ENCODE assay signal across 24 cellular contexts in genomic region chr4:52883183-52883621, GRCh38. TPM values are rescaled to one million over a fixed set of nuclear protein-coding genes. Genes with fewer than 3 reads are reported as not detected.
DNase-seq lines count a peak whose midpoint lies in the region; ATAC-seq, FAIRE-seq and TF ChIP-seq lines count a peak whose summit lies in the region.
"Had no signal": no experiment of that assay in that cellular context is flagged by ENCODE, and none has a peak within 500 bp of the region (broad histone marks: within the 10 kb centered on the region; RNA-seq: fewer than 3 reads in every experiment).

No MANE protein-coding gene starts in this region.

- peak overlapping the region; percentile 49 for H4K91ac ChIP-seq in H1 (replicated peaks; ENCODE audit: insufficient read length, low read length)

- H3K4me1 ChIP-seq in HUES48 (ENCODE audit: control insufficient read depth, insufficient read depth, low read length) (peaks cover 15% of the 10 kb centered on the region; the same call in 1 of the 2 replicates), H1 (replicated peaks in 1 of 4; ENCODE audit: control insufficient read depth in 3 of 4, insufficient read depth in 4 of 4, low read length in 3 of 4) (peaks cover 3 to 17% (median 9%) of the 10 kb centered on the region in 4 experiments; a peak in 5 of 7 replicates)

- TF ChIP-seq RAD21 in H1 (IDR thresholded peaks at IDR 0.05 in 1 of 2, conservative IDR thresholded peaks at IDR 0.05 in 1 of 2; ENCODE audit: low read depth in 2 of 2, low read length in 2 of 2) = no peak

- H3K79me2 ChIP-seq in H1 (ENCODE audit: control insufficient read depth in 1 of 2, insufficient read depth in 2 of 2, low read length in 2 of 2) = no peaks in the 10 kb centered on the region

- 0 out of 2 replicates have a peak overlapping the region, but pooled peaks have one; percentile 3 for H2AFZ ChIP-seq in H1 (ENCODE audit: low read length)

- 47% methylated on average over 4 of the region's 4 CpGs; no CpG with 5 or more reads in 1 of the 2 experiments for WGBS in H1 (ENCODE audit: extremely low coverage in 1 of 2, insufficient coverage in 1 of 2, insufficient read length in 1 of 2, insufficient replicate concordance in 2 of 2, low coverage in 1 of 2, low lambda C conversion rate in 2 of 2, missing lambda C conversion rate in 1 of 2), 2 experiments

- H2BK15ac ChIP-seq in H1 (ENCODE audit: low read length) = no peak overlapping the region

- H3K27ac ChIP-seq in HUES48 (ENCODE audit: low read depth, low read length) (peak overlapping the region; percentile 82), H1 (ENCODE audit: low read depth, low read length) (no peak overlapping the region)
- H3K27ac ChIP-seq: C4-2B, ovary had no signal

- DNase-seq in H1 (ENCODE audit: low read depth in 1 of 2, low spot score in 2 of 2) = no peak
- DNase-seq in left kidney (ENCODE audit: low read depth, low spot score) = peak; percentile 67
- DNase-seq in retinal pigment epithelial cell (ENCODE audit: low read depth) = peak; percentile 95
- DNase-seq in occipital lobe (lab: John Stamatoyannopoulos, UW) = no peak
- DNase-seq in stimulated activated CD4-positive, alpha-beta T cell treated with anti-CD3 and anti-CD28 coated beads, Interleukin-4, amount 100 ng/mL, for 4 hours = no peak
- DNase-seq: activated B cell treated with CpG ODN at 0.5 μM for 24 hours; activated CD4-positive, alpha-beta T cell treated with anti-CD3 and anti-CD28 coated beads, Interleukin-2, amount 50 U/mL, for 4 hours; activated naive CD4-positive, alpha-beta T cell; activated T-cell treated with anti-CD3 and anti-CD28 coated beads, Interleukin-2, amount 50 U/mL, for 72 hours; DND-41; HFFc6; naive B cell; NCI-H2171 treated with DMSO at 0.1 percent for 48 hours; NCI-H524 treated with DMSO at 0.1 percent for 48 hours; ovary; right cardiac atrium; stimulated activated CD4-positive, alpha-beta T cell treated with anti-CD3 and anti-CD28 coated beads, Interleukin-2, amount 100 ng/mL, for 48 hours; T1000 had no signal

- H2BK20ac ChIP-seq in H1 (ENCODE audit: low read length) = peak overlapping the region; percentile 88; the same call in 1 of the 2 replicates

- H3K36me3 ChIP-seq in HUES48 (ENCODE audit: control insufficient read depth, insufficient read depth, low read length) (no peaks in the 10 kb centered on the region), H1 (ENCODE audit: control insufficient read depth in 2 of 4, insufficient read depth in 4 of 4, low read length in 3 of 4) (no peaks in the 10 kb centered on the region)
- H3K36me3 ChIP-seq: ovary had no signal

- peak; percentile 62 for FAIRE-seq in H1 (lab: Jason Lieb, UNC)
- FAIRE-seq: GM18507 had no signal

- H3K14ac ChIP-seq in H1 (ENCODE audit: insufficient read length) = no peak overlapping the region

- H2BK12ac ChIP-seq in H1 (ENCODE audit: low read depth, low read length) = peak overlapping the region; percentile 90; the same call in 1 of the 2 replicates

- no peak overlapping the region for H2AK5ac ChIP-seq in H1 (ENCODE audit: low read depth, low read length)

- no peak overlapping the region for H3K56ac ChIP-seq in H1 (replicated peaks; ENCODE audit: insufficient read length, low read depth, low read length)

- H3K18ac ChIP-seq in H1 (ENCODE audit: extremely low read depth, low read length) = peak overlapping the region; percentile 34; the same call in 1 of the 2 replicates

- TF ChIP-seq CTCF in H1 (IDR thresholded peaks at IDR 0.05; ENCODE audit: control extremely low read depth in 1 of 3, insufficient read depth in 1 of 3, low read depth in 1 of 3, low read length in 3 of 3) = no peak
- no peak for TF ChIP-seq CTCF in retinal pigment epithelial cell (conservative IDR thresholded peaks at IDR 0.05; ENCODE audit: low read depth, low read length)

- H3K9ac ChIP-seq in HUES48 (ENCODE audit: low read depth, low read length) (no peak overlapping the region), H1 (replicated peaks in 1 of 4; ENCODE audit: extremely low read depth in 1 of 4, low read depth in 3 of 4, low read length in 3 of 4) (no peak overlapping the region; a peak in 2 of 7 replicates)

- no peak for TF ChIP-seq POLR2A in H1 (IDR thresholded peaks at IDR 0.05; ENCODE audit: control extremely low read depth in 1 of 2, low read depth in 2 of 2, low read length in 2 of 2)

- H2BK120ac ChIP-seq in H1 (replicated peaks; ENCODE audit: low read depth, low read length) = no peak overlapping the region

- H3K4me2 ChIP-seq in H1 (ENCODE audit: insufficient read depth in 1 of 2, low read depth in 2 of 2, low read length in 2 of 2) = peak overlapping the region in 1 of 2 experiments; percentile 38; a peak in 2 of 4 replicates

- no peaks in the 10 kb centered on the region for H3K79me1 ChIP-seq in H1 (ENCODE audit: low read depth, low read length)

- H3K4me3 ChIP-seq in HUES48 (ENCODE audit: low read depth, low read length) (no peak overlapping the region), H1 (ENCODE audit: extremely low read depth in 1 of 4, insufficient read depth in 2 of 4, low read depth in 3 of 4, low read length in 4 of 4) (no peak overlapping the region), retinal pigment epithelial cell (ENCODE audit: low read length) (no peak overlapping the region)
- H3K4me3 ChIP-seq: ovary had no signal

- no peak for ATAC-seq in HG02970 (IDR thresholded peaks at IDR 0.05; ENCODE audit: low FRiP score, unreplicated experiment)
- ATAC-seq: activated T-cell treated with anti-CD3 and anti-CD28 coated beads, Interleukin-2, amount 50 U/mL, for 72 hours; left lobe of liver; right cardiac atrium; stimulated activated effector memory CD8-positive, alpha-beta T cell treated with anti-CD3 and anti-CD28 coated beads, Interleukin-12 subunit alpha, Interleukin-12 subunit beta, amount 100 ng/mL, for 72 hours had no signal

- H3K4ac ChIP-seq in H1 (replicated peaks; ENCODE audit: insufficient read length, low read depth, low read length) = no peak overlapping the region

- CTCF ChIA-PET in H1 (lab: Charles Lee; ENCODE audit: partially characterized antibody) = interaction anchor here (0.6 to 6.0 kb wide), 11 partner anchors 7 to 465 kb away, joined by 3 to 24 read pairs (median 4); no protein-coding TSS in a partner anchor

- TF ChIP-seq EP300 in H1 (IDR thresholded peaks at IDR 0.05; ENCODE audit: borderline replicate concordance in 1 of 2, low read depth in 2 of 2, low read length in 2 of 2) = no peak

- no peaks in the 10 kb centered on the region for H4K20me1 ChIP-seq in H1 (replicated peaks in 1 of 2; ENCODE audit: control insufficient read depth in 1 of 2, insufficient read depth in 2 of 2, low read length in 2 of 2)

- H4K5ac ChIP-seq in H1 (ENCODE audit: insufficient read length, low read depth, low read length) = no peak overlapping the region

- 0 out of 2 replicates have a peak overlapping the region, but pooled peaks have one; percentile 54 for H2BK5ac ChIP-seq in H1 (ENCODE audit: low read depth, low read length)

- H3K27me3 ChIP-seq in HUES48 (ENCODE audit: control insufficient read depth, insufficient read depth, low read length) = no peaks in the 10 kb centered on the region
- no peaks in the 10 kb centered on the region for H3K27me3 ChIP-seq in H1 (replicated peaks in 1 of 4; ENCODE audit: control insufficient read depth in 3 of 4, extremely low read depth in 1 of 4, insufficient read depth in 3 of 4, low read length in 3 of 4)
- H3K27me3 ChIP-seq: ovary had no signal

- no peaks in the 10 kb centered on the region for H3K23me2 ChIP-seq in H1 (ENCODE audit: low read depth, low read length)

- H4K8ac ChIP-seq in H1 (ENCODE audit: extremely low read depth, insufficient read depth, low read length) = no peak overlapping the region

- H3K23ac ChIP-seq in H1 (ENCODE audit: insufficient read length) = no peak overlapping the region

- H3K9me3 ChIP-seq in HUES48 (ENCODE audit: control insufficient read depth, insufficient read depth, low read length) = peaks cover 13% of the 10 kb centered on the region
- H3K9me3 ChIP-seq in H1 (ENCODE audit: insufficient read depth in 2 of 2, low read depth in 1 of 2, low read length in 1 of 2) = no peaks in the 10 kb centered on the region

- POLR2A ChIA-PET in H1 (lab: Charles Lee; ENCODE audit: partially characterized antibody) = interaction anchor here (0.7 to 3.4 kb wide), 13 partner anchors 8 to 295 kb away, joined by 3 to 14 read pairs (median 3); no protein-coding TSS in a partner anchor

TF ChIP-seq in H1, 55 proteins besides CTCF, POLR2A, EP300 and RAD21 (continues in another document):
- peak; percentile 32; the same call in 1 of the 2 replicates for TF ChIP-seq JUND (IDR thresholded peaks at IDR 0.05; ENCODE audit: low read length)
- TF ChIP-seq SIN3A (conservative IDR thresholded peaks at IDR 0.05 in 1 of 2, IDR thresholded peaks at IDR 0.05 in 1 of 2; ENCODE audit: low read depth in 1 of 2, low read length in 2 of 2) = peak in 1 of 2 experiments; percentile 84; a peak in 1 of 4 replicates
- peak; percentile 32; the same call in 1 of the 2 replicates for TF ChIP-seq TEAD4 (IDR thresholded peaks at IDR 0.05; ENCODE audit: low read depth, low read length)
- no peak for TF ChIP-seq BACH1 (IDR thresholded peaks at IDR 0.05; ENCODE audit: low read length)
- no peak for TF ChIP-seq RBBP5 (IDR thresholded peaks at IDR 0.05; ENCODE audit: borderline replicate concordance, low read depth, low read length)

RNA-seq across cellular contexts. Expression of gene RASL11B, which starts 21.1 kb away (rescaled TPM):
- 71.4 and 75.5 TPM in 2 replicates for total RNA-seq in H1 (2021; fragmentation: NEBNext Ultra II Directional; extraction: Animal tissue kit (Norgen Biotek cat#: 25700))
- polyA plus RNA-seq in H1 (2011; rRNA removed) = 43.4 and 49.8 TPM in 2 replicates
- 56.0 TPM for polyA plus RNA-seq in H1 (2011; cell fraction: cytosol; rRNA removed)
- polyA plus RNA-seq in H1 (2011; cell fraction: nucleus; rRNA removed) = 36.6 TPM
- polyA plus RNA-seq in H1 (2012, experiment 1 of 2) = 38.7 to 54.6 TPM (median 48.5 TPM) in 4 replicates
- polyA plus RNA-seq in H1 (2012, experiment 2 of 2) = 63.2 TPM
- 69.8 TPM for polyA plus RNA-seq in H1 (2013, experiment 1 of 2)
- 72.4 TPM for polyA plus RNA-seq in H1 (2013, experiment 2 of 2)
- polyA minus RNA-seq in H1 (2011; rRNA and poly(A)+ RNA removed) = 63.6 and 88.9 TPM in 2 replicates
- polyA minus RNA-seq in H1 (2011; cell fraction: cytosol; rRNA and poly(A)+ RNA removed) = 42.1 TPM
- polyA minus RNA-seq in H1 (2011; cell fraction: nucleus; rRNA and poly(A)+ RNA removed) = 63.3 TPM
- total RNA-seq in occipital lobe = 31.7 TPM
- total RNA-seq: activated B cell treated with CpG ODN at 0.5 μM for 24 hours had no signal

Comparison
In these comparisons a context has a peak if more than half of its experiments do, and no peak if none do; other contexts are left out.
1. DNase-seq: peak in left kidney (single experiment) and retinal pigment epithelial cell (single experiment); none in H1 (0 of 2), occipital lobe (single experiment) and stimulated activated CD4-positive, alpha-beta T cell treated with anti-CD3 and anti-CD28 coated beads, Interleukin-4, amount 100 ng/mL, for 4 hours (0 of 2).